2 cellular contexts compared by ENCODE assay signal in the genomic region with DNA sequence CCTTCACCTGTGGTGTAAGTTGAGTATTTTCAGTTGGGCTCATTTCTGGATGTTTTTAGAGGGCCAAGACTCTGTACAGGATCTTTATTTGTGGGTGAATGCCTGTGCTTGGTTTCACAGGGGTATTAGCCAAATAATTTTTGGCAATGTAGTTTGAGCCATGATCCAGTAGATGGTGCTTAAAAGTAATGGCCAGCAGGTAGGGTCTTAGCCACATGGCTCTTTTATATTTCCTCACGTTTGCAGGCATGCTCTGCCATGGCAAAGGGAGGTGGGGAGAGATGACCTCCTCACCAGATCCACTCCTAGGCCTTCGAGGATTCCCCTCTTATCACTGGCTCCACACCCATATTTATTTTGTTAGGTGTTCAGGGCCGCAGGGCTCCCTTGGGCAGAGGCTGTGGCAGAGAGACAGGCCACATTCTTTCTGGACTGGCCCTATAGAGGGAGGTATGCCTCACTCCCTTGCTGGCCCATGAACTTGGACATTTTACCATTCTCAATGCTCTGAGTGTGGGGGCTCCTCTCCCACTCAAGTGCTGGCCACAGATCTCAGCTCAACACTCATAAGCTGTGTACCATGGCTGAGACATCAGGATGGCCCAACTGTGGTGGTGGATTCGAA.
TF ChIP-seq lines count a peak whose summit lies in the region.

No MANE protein-coding gene starts in this region.

TF ChIP-seq in HCT116, 20 proteins besides CTCF, POLR2A, EP300 and RAD21:
- no peak for TF ChIP-seq REST (IDR thresholded peaks at IDR 0.05; ENCODE audit: low read depth)
- no peak for TF ChIP-seq CBX3 (IDR thresholded peaks at IDR 0.05; ENCODE audit: low read depth)
- TF ChIP-seq, protein P1, sequence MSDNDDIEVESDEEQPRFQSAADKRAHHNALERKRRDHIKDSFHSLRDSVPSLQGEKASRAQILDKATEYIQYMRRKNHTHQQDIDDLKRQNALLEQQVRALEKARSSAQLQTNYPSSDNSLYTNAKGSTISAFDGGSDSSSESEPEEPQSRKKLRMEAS (IDR thresholded peaks at IDR 0.05): no peak
- TF ChIP-seq CEBPB (IDR thresholded peaks at IDR 0.05; ENCODE audit: low read depth): no peak
TF ChIP-seq in HCT116: peak in this region for 0.

TF ChIP-seq in K562, 482 proteins besides CTCF, POLR2A, EP300 and RAD21:
- TF ChIP-seq NFIC (IDR thresholded peaks at IDR 0.05) (no peak), ZC3H4 (CRISPR knock-in tag; IDR thresholded peaks at IDR 0.05; ENCODE audit: borderline replicate concordance) (no peak), CBX1 (IDR thresholded peaks at IDR 0.05; ENCODE audit: low read depth) (no peak), NELFE (IDR thresholded peaks at IDR 0.05; ENCODE audit: insufficient read depth, insufficient read length) (no peak), ZNF583 (CRISPR knock-in tag; IDR thresholded peaks at IDR 0.05) (no peak), RFX5 (IDR thresholded peaks at IDR 0.05; ENCODE audit: low read depth, low read length) (no peak), ZEB2 (IDR thresholded peaks at IDR 0.05) (no peak), ZNF165 (CRISPR knock-in tag; IDR thresholded peaks at IDR 0.05; ENCODE audit: borderline replicate concordance) (no peak), NR3C1 (CRISPR knock-in tag; IDR thresholded peaks at IDR 0.05) (no peak), KAT8 (IDR thresholded peaks at IDR 0.05; ENCODE audit: low read depth) (no peak), HNRNPH1 (optimal IDR thresholded peaks at IDR 0.05; ENCODE audit: low read depth, low read length) (no peak), CBX2 (IDR thresholded peaks at IDR 0.05; ENCODE audit: insufficient read depth, low read length, poor library complexity, severe bottlenecking) (no peak)
- TF ChIP-seq, protein P2, sequence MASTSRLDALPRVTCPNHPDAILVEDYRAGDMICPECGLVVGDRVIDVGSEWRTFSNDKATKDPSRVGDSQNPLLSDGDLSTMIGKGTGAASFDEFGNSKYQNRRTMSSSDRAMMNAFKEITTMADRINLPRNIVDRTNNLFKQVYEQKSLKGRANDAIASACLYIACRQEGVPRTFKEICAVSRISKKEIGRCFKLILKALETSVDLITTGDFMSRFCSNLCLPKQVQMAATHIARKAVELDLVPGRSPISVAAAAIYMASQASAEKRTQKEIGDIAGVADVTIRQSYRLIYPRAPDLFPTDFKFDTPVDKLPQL (IDR thresholded peaks at IDR 0.05; ENCODE audit: extremely low read depth, insufficient read length): no peak
- TF ChIP-seq, protein P3, sequence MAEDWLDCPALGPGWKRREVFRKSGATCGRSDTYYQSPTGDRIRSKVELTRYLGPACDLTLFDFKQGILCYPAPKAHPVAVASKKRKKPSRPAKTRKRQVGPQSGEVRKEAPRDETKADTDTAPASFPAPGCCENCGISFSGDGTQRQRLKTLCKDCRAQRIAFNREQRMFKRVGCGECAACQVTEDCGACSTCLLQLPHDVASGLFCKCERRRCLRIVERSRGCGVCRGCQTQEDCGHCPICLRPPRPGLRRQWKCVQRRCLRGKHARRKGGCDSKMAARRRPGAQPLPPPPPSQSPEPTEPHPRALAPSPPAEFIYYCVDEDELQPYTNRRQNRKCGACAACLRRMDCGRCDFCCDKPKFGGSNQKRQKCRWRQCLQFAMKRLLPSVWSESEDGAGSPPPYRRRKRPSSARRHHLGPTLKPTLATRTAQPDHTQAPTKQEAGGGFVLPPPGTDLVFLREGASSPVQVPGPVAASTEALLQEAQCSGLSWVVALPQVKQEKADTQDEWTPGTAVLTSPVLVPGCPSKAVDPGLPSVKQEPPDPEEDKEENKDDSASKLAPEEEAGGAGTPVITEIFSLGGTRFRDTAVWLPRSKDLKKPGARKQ (CRISPR knock-in tag; IDR thresholded peaks at IDR 0.05): no peak
- TF ChIP-seq, protein P4, sequence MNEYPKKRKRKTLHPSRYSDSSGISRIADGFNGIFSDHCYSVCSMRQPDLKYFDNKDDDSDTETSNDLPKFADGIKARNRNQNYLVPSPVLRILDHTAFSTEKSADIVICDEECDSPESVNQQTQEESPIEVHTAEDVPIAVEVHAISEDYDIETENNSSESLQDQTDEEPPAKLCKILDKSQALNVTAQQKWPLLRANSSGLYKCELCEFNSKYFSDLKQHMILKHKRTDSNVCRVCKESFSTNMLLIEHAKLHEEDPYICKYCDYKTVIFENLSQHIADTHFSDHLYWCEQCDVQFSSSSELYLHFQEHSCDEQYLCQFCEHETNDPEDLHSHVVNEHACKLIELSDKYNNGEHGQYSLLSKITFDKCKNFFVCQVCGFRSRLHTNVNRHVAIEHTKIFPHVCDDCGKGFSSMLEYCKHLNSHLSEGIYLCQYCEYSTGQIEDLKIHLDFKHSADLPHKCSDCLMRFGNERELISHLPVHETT (CRISPR knock-in tag; conservative IDR thresholded peaks at IDR 0.05 in 1 of 2, IDR thresholded peaks at IDR 0.05 in 1 of 2): no peak
